In the genomic region with DNA sequence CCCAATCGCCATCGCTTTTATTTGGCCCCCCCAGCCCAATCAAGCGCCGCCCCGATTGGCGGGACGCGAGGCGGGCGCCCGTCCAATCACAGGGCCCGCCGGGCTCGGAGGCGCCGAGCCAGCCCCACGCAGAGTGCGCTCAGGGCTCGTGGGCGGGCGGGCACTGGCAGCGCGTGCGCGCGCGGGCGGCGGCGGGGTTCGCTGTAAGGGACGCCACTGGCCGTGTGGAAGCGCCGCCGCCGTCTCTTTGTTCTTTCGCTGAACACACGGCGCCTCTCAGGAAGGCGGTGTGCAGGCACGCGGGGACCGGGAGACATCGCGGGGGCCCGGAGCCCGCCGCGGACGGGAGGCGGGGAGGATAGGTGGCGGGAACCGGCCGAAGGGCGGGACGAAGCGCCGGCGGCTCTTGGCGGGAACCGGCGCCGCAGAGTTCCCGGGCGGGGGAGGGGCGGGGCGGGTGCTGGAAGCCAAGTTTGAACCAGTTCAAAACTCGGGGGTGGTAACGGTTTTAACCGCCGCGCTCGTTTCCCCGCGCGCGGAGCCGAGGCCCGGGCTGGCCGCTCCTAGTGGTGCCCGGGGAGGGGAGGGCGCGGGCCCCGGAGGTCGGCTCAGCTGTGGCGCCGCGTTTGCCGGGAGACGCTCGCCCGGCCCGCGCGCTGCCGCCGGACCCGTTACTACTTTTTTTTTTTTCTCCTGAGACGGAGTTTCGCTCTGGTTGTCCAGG, we compare ENCODE assay signal across 8 cellular contexts. TPM values are rescaled to one million over a fixed set of nuclear protein-coding genes. Genes with fewer than 3 reads are reported as not detected.
DNase-seq lines count a peak whose midpoint lies in the region; TF ChIP-seq lines count a peak whose summit lies in the region.

No MANE protein-coding gene starts in this region.

- H3K4me3 ChIP-seq in H7 (ENCODE audit: insufficient read depth, low read depth, low read length), result peak overlapping the region; percentile 78
- H3K4me3 ChIP-seq in foreskin fibroblast (ENCODE audit: low read depth in 1 of 2, low read length in 2 of 2), result peak overlapping the region; percentile 66 to 87
- H3K4me3 ChIP-seq in neuron (ENCODE audit: low read length), result peak overlapping the region; percentile 88
- peak overlapping the region; percentile 57 to 79 for H3K4me3 ChIP-seq in stomach smooth muscle (ENCODE audit: low read length in 2 of 2)

- in situ Hi-C loops in G401 (cut with HindIII; ENCODE audit: low sequenced_read_pairs), result no loop called here

- TF ChIP-seq POLR2A in Raji (IDR thresholded peaks at IDR 0.05; ENCODE audit: insufficient read depth, low read depth, low read length), result peak; percentile 73

- no peak for TF ChIP-seq CTCF in foreskin fibroblast (IDR thresholded peaks at IDR 0.05; ENCODE audit: low read depth, low read length)

- DNase-seq in G401 (ENCODE audit: low spot score) (peak; percentile 87), H7 (peak; percentile 98), LoVo (ENCODE audit: low spot score) (peak; percentile 98), activated gamma-delta T cell treated with Interleukin-2 at 50 U/mL for 16 hours (peak; percentile 90), foreskin fibroblast (peak; percentile 92 to 98)

- peak overlapping the region; percentile 68 for H3K27ac ChIP-seq in stomach smooth muscle (ENCODE audit: low read length)

- no peaks in the 10 kb centered on the region for H3K36me3 ChIP-seq in H7 (replicated peaks; ENCODE audit: control insufficient read depth, insufficient read depth, low read length)
- H3K36me3 ChIP-seq in neuron (ENCODE audit: insufficient read depth, low read length), result no peaks in the 10 kb centered on the region
- H3K36me3 ChIP-seq in stomach smooth muscle (ENCODE audit: control insufficient read depth in 2 of 2, insufficient read depth in 2 of 2, low read length in 2 of 2), result no peaks in the 10 kb centered on the region

- peak overlapping the region; percentile 85 for H2AFZ ChIP-seq in neuron (ENCODE audit: low read depth, low read length)

- peak overlapping the region; percentile 23 to 76 for H3K9ac ChIP-seq in stomach smooth muscle (ENCODE audit: low read length in 2 of 2)

- no peaks in the 10 kb centered on the region for H3K9me3 ChIP-seq in neuron (ENCODE audit: low read length)
- H3K9me3 ChIP-seq in stomach smooth muscle (ENCODE audit: control insufficient read depth in 2 of 2, low read length in 2 of 2), result no peaks in the 10 kb centered on the region

- H3K4me1 ChIP-seq in neuron (ENCODE audit: insufficient read depth, low read length), result peaks cover 14% of the 10 kb centered on the region
- H3K4me1 ChIP-seq in stomach smooth muscle (ENCODE audit: control insufficient read depth, insufficient read depth, low read length), result peaks cover 3% of the 10 kb centered on the region

- no peaks in the 10 kb centered on the region for H3K27me3 ChIP-seq in H7 (ENCODE audit: control insufficient read depth, insufficient read depth, low read length)
- H3K27me3 ChIP-seq in neuron (ENCODE audit: insufficient read depth, low read length), result no peaks in the 10 kb centered on the region
- peaks cover 0 to 10% of the 10 kb centered on the region in 2 donors for H3K27me3 ChIP-seq in stomach smooth muscle (ENCODE audit: control insufficient read depth in 1 of 2, insufficient read depth in 2 of 2, low read length in 2 of 2)

RNA-seq across cellular contexts. Expression of a gene that starts 0.4 kb away (rescaled TPM):
- total RNA-seq in G401 (2014; rRNA removed; shearing (Covaris generic)), result 33.4 and 37.5 TPM in 2 replicates
- total RNA-seq in H7 (2014; rRNA removed; shearing (Covaris generic)), result 18.4 and 19.2 TPM in 2 replicates

Comparison
In these comparisons a context has a peak if more than half of its experiments do, and no peak if none do; other contexts are left out.
1. Peak in every context shown above with its lines: DNase-seq, H3K4me3 ChIP-seq and H3K27ac ChIP-seq.